ENCODE assay signal across 17 cellular contexts in the genomic region with DNA sequence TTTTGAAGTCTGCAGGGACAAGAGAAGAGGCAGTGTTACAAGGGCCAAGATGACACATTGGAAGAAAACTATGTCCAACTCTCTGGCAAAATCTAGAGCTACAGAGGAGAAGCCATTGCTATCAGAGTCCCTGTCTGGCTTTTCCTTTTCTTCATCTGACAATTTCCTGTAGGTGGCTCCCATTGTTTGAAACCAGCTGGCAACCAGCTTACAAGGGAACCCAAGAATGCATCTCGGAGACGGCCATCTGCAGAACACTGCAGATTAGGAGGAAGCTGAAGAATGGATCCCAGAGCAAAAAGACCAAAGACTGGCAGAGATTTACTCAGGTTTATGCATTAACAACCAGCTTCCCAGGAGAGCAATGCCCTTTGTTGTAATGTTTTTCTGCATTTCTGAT.
DNase-seq lines count a peak whose midpoint lies in the region; ATAC-seq and TF ChIP-seq lines count a peak whose summit lies in the region.
"Had no signal": no experiment of that assay in that cellular context is flagged by ENCODE, and none has a peak within 500 bp of the region (broad histone marks: within the 10 kb centered on the region; RNA-seq: fewer than 3 reads in every experiment).

No MANE protein-coding gene starts in this region.

- peaks cover 14% of the 10 kb centered on the region for H3F3A ChIP-seq in smooth muscle cell (ENCODE audit: low read depth)

- 41% methylated on average over 2 of the region's 2 CpGs for WGBS in smooth muscle cell (ENCODE audit: low lambda C conversion rate)

- ATAC-seq in GM21717 (IDR thresholded peaks at IDR 0.05; ENCODE audit: unreplicated experiment) (no peak), HG03442 (IDR thresholded peaks at IDR 0.05; ENCODE audit: unreplicated experiment) (no peak)
- ATAC-seq: stimulated activated effector memory CD8-positive, alpha-beta T cell treated with anti-CD3 and anti-CD28 coated beads, Interleukin-12 subunit alpha, Interleukin-12 subunit beta, amount 100 ng/mL, for 72 hours had no signal

- H4K20me1 ChIP-seq in smooth muscle cell (ENCODE audit: low read depth) = no peaks in the 10 kb centered on the region

- H3K9ac ChIP-seq in smooth muscle cell (ENCODE audit: low read depth) = peak overlapping the region; percentile 13

- no peaks in the 10 kb centered on the region for H3K27me3 ChIP-seq in smooth muscle cell (ENCODE audit: low read depth)

- peak overlapping the region; percentile 70 for H3K4me2 ChIP-seq in smooth muscle cell

- no peaks in the 10 kb centered on the region for H3K36me3 ChIP-seq in smooth muscle cell (ENCODE audit: low read depth)
- H3K36me3 ChIP-seq: HAP-1 had no signal

- no peak overlapping the region for H3K4me3 ChIP-seq in fibroblast of the aortic adventitia (ENCODE audit: low read depth, low read length)
- no peak overlapping the region for H3K4me3 ChIP-seq in smooth muscle cell
- H3K4me3 ChIP-seq: HAP-1 had no signal

- DNase-seq in NCI-H748 (lab: John Stamatoyannopoulos, UW; ENCODE audit: unreplicated experiment) (peak; percentile 50), NCI-H748 treated with DMSO at 0.1 percent for 48 hours (lab: John Stamatoyannopoulos, UW) (no peak), RPMI7951 (ENCODE audit: low read depth) (peak; percentile 14), fibroblast of the aortic adventitia (ENCODE audit: low read depth) (peak; percentile 6), smooth muscle cell (lab: John Stamatoyannopoulos, UW; ENCODE audit: unreplicated experiment) (no peak), C1 segment of cervical spinal cord (lab: John Stamatoyannopoulos, UW) (no peak)
- DNase-seq: activated CD4-positive, alpha-beta memory T cell treated with anti-CD3 and anti-CD28 coated beads for 36 hours; activated naive CD4-positive, alpha-beta T cell treated with anti-CD3 and anti-CD28 coated beads, Interleukin-2, amount 10 ng/mL, durations not matched to agents 7 days and 5 days; activated T-cell treated with anti-CD3 and anti-CD28 coated beads, Interleukin-2, amount 50 U/mL, for 1 hour; CD4-positive, alpha-beta memory T cell; MV-4-11; NCI-H2107; NCI-H774 had no signal

- peak overlapping the region; percentile 93 for H3K27ac ChIP-seq in smooth muscle cell (ENCODE audit: low read depth)

- TF ChIP-seq CTCF in fibroblast of the aortic adventitia (IDR thresholded peaks at IDR 0.05; ENCODE audit: insufficient read depth, low read length) (no peak), smooth muscle cell (IDR thresholded peaks at IDR 0.05; ENCODE audit: borderline replicate concordance, insufficient read depth, poor library complexity, severe bottlenecking) (no peak)

- H3K79me2 ChIP-seq in smooth muscle cell (ENCODE audit: low read depth) = no peaks in the 10 kb centered on the region

- peak overlapping the region; percentile 50 for H2AFZ ChIP-seq in smooth muscle cell (ENCODE audit: low read depth)

- H3K4me1 ChIP-seq in smooth muscle cell (ENCODE audit: low read depth) = peaks cover 16% of the 10 kb centered on the region

- no peaks in the 10 kb centered on the region for H3K9me3 ChIP-seq in smooth muscle cell (replicated peaks; ENCODE audit: low read depth)
- H3K9me3 ChIP-seq: HAP-1 had no signal

Comparison
In these comparisons a context has a peak if more than half of its experiments do, and no peak if none do; other contexts are left out.
1. DNase-seq: peak in NCI-H748 (single experiment), RPMI7951 (single experiment) and fibroblast of the aortic adventitia (single experiment); none in NCI-H748 treated with DMSO at 0.1 percent for 48 hours (single experiment), smooth muscle cell (single experiment) and C1 segment of cervical spinal cord (0 of 14).